Comparison of ENCODE assay signal across 19 cellular contexts in the genomic region with DNA sequence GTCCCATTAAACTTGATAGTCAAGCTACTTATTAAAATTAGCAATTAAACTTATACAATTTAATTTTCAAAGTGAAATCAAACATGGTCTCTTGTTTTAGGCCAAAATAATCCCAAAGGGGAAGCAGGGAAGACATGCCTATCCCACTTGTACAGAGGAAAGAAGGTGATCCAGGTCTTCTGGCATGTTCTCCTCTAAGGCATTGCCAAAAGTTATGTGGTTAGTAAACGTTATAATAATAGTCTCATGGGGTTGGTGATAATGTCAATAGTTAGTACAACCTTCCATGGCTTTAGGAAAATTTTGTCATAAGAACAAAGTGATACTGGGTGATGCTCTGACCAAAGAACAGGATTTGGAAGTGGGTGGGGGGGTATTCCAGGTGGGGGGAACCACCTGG. TPM values are rescaled to one million over a fixed set of nuclear protein-coding genes. Genes with fewer than 3 reads are reported as not detected.
DNase-seq lines count a peak whose midpoint lies in the region; ATAC-seq and TF ChIP-seq lines count a peak whose summit lies in the region.
"Had no signal": no experiment of that assay in that cellular context is flagged by ENCODE, and none has a peak within 500 bp of the region (broad histone marks: within the 10 kb centered on the region; RNA-seq: fewer than 3 reads in every experiment).

No MANE protein-coding gene starts in this region.

- H3K36me3 Mint-ChIP-seq in MCF 10A (ENCODE audit: insufficient read depth, unreplicated experiment) (no peaks in the 10 kb centered on the region), endodermal cell (ENCODE audit: low read depth) (peaks cover 25% of the 10 kb centered on the region)
- H3K36me3 Mint-ChIP-seq in activated CD8-positive, alpha-beta T cell treated with anti-CD3 and anti-CD28 coated beads, Interleukin-2, amount 10 ng/mL, durations not matched to agents 7 days and 5 days (ENCODE audit: low read depth): no peaks in the 10 kb centered on the region
- H3K36me3 Mint-ChIP-seq: stimulated activated effector memory CD8-positive, alpha-beta T cell treated with anti-CD3 and anti-CD28 coated beads, Interleukin-12 subunit alpha, Interleukin-12 subunit beta, amount 100 ng/mL, for 72 hours; T-cell had no signal

- CTCF ChIA-PET in MCF 10A (lab: Yijun Ruan, JAX): no interaction called here
- CTCF ChIA-PET in activated CD8-positive, alpha-beta T cell treated with anti-CD3 and anti-CD28 coated beads, Interleukin-2, amount 10 ng/mL, durations not matched to agents 7 days and 5 days (lab: Charles Lee): no interaction called here

- no peak for TF ChIP-seq CTCF in breast epithelium (IDR thresholded peaks at IDR 0.05)
- no peak for TF ChIP-seq CTCF in MCF 10A (IDR thresholded peaks at IDR 0.05; ENCODE audit: unreplicated experiment)
- TF ChIP-seq CTCF in endodermal cell (conservative IDR thresholded peaks at IDR 0.05): no peak
- no peak for TF ChIP-seq CTCF in uterus (IDR thresholded peaks at IDR 0.05)

- H3K4me3 ChIP-seq in breast epithelium: peak overlapping the region in 2 of 3 donors; percentile 1 to 50
- H3K4me3 ChIP-seq in endodermal cell (ENCODE audit: low read length): peak overlapping the region; percentile 46
- H3K4me3 ChIP-seq in muscle layer of duodenum (ENCODE audit: low read depth in 1 of 2, low read length in 2 of 2): peak overlapping the region; percentile 9 to 14
- H3K4me3 ChIP-seq in uterus: no peak overlapping the region
- H3K4me3 ChIP-seq: GM23338, tibial nerve had no signal

- H3K27me3 ChIP-seq in breast epithelium (no peaks in the 10 kb centered on the region), endodermal cell (ENCODE audit: control insufficient read depth, insufficient read depth, low read length, poor library complexity, severe bottlenecking) (no peaks in the 10 kb centered on the region), muscle layer of duodenum (ENCODE audit: low read depth, low read length) (no peaks in the 10 kb centered on the region), uterus (no peaks in the 10 kb centered on the region)

- POLR2A ChIA-PET in MCF 10A (lab: Yijun Ruan, JAX): no interaction called here
- POLR2A ChIA-PET in activated CD8-positive, alpha-beta T cell treated with anti-CD3 and anti-CD28 coated beads, Interleukin-2, amount 10 ng/mL, durations not matched to agents 7 days and 5 days (lab: Charles Lee): no interaction called here

- DNase-seq in breast epithelium (ENCODE audit: low spot score in 2 of 2): no peak
- DNase-seq in MCF 10A (ENCODE audit: unreplicated experiment): no peak
- DNase-seq in endodermal cell: no peak
- DNase-seq in uterus: no peak
- no peak for DNase-seq in NCI-H187 treated with DMSO at 0.1 percent for 48 hours (lab: John Stamatoyannopoulos, UW)
- DNase-seq in stimulated activated naive CD8-positive, alpha-beta T cell treated with anti-CD3 and anti-CD28 coated beads, Interleukin-15, amount 100 ng/mL, for 72 hours: no peak
- no peak for DNase-seq in activated CD8-positive, alpha-beta T cell treated with anti-CD3 and anti-CD28 coated beads, Interleukin-2, amount 10 ng/mL, durations not matched to agents 7 days and 5 days
- DNase-seq: 8988T; activated CD4-positive, alpha-beta T cell treated with anti-CD3 and anti-CD28 coated beads, Interleukin-2, amount 50 U/mL, for 4 hours; cerebellar nuclear complex; effector memory CD4-positive, alpha-beta T cell; hippocampal formation; islet precursor cell; T-cell had no signal

- H3K9me3 ChIP-seq in breast epithelium (no peaks in the 10 kb centered on the region), endodermal cell (ENCODE audit: control insufficient read depth, low read length) (no peaks in the 10 kb centered on the region), muscle layer of duodenum (ENCODE audit: control insufficient read depth in 1 of 2, low read length in 2 of 2) (no peaks in the 10 kb centered on the region), uterus (no peaks in the 10 kb centered on the region)
- H3K9me3 ChIP-seq: tibial nerve had no signal

- H3K9me3 Mint-ChIP-seq in MCF 10A (ENCODE audit: unreplicated experiment): no peaks in the 10 kb centered on the region
- no peaks in the 10 kb centered on the region for H3K9me3 Mint-ChIP-seq in endodermal cell
- H3K9me3 Mint-ChIP-seq in stimulated activated naive CD8-positive, alpha-beta T cell treated with anti-CD3 and anti-CD28 coated beads, Interleukin-15, amount 100 ng/mL, for 72 hours: no peaks in the 10 kb centered on the region
- no peaks in the 10 kb centered on the region for H3K9me3 Mint-ChIP-seq in activated CD8-positive, alpha-beta T cell treated with anti-CD3 and anti-CD28 coated beads, Interleukin-2, amount 10 ng/mL, durations not matched to agents 7 days and 5 days (ENCODE audit: insufficient read depth)
- H3K9me3 Mint-ChIP-seq: GM23338; stimulated activated effector memory CD8-positive, alpha-beta T cell treated with anti-CD3 and anti-CD28 coated beads, Interleukin-12 subunit alpha, Interleukin-12 subunit beta, amount 100 ng/mL, for 72 hours; T-cell had no signal

- H3K4me3 Mint-ChIP-seq in MCF 10A (ENCODE audit: unreplicated experiment): no peak overlapping the region
- no peak overlapping the region for H3K4me3 Mint-ChIP-seq in endodermal cell
- no peak overlapping the region for H3K4me3 Mint-ChIP-seq in stimulated activated naive CD8-positive, alpha-beta T cell treated with anti-CD3 and anti-CD28 coated beads, Interleukin-15, amount 100 ng/mL, for 72 hours
- no peak overlapping the region for H3K4me3 Mint-ChIP-seq in activated CD8-positive, alpha-beta T cell treated with anti-CD3 and anti-CD28 coated beads, Interleukin-2, amount 10 ng/mL, durations not matched to agents 7 days and 5 days
- H3K4me3 Mint-ChIP-seq: GM23338; stimulated activated effector memory CD8-positive, alpha-beta T cell treated with anti-CD3 and anti-CD28 coated beads, Interleukin-12 subunit alpha, Interleukin-12 subunit beta, amount 100 ng/mL, for 72 hours; T-cell had no signal

- H3K27ac ChIP-seq in breast epithelium (peak overlapping the region; percentile 41 to 77), endodermal cell (ENCODE audit: low read depth, low read length) (no peak overlapping the region), muscle layer of duodenum (ENCODE audit: low read length) (peak overlapping the region; percentile 65), uterus (peak overlapping the region; percentile 80 to 89)
- H3K27ac ChIP-seq: tibial nerve had no signal

- no TSS peak for BruUV-seq in MCF 10A (replicated peaks; lab: Mats Ljungman, UMichigan)

- no peak overlapping the region for H3K9ac ChIP-seq in endodermal cell (ENCODE audit: extremely low read depth, low read length, poor library complexity, severe bottlenecking)

- peaks cover 18% of the 10 kb centered on the region for H3K27me3 Mint-ChIP-seq in MCF 10A (ENCODE audit: insufficient read depth, unreplicated experiment)
- no peaks in the 10 kb centered on the region for H3K27me3 Mint-ChIP-seq in endodermal cell (ENCODE audit: insufficient read depth)
- peaks cover 27% of the 10 kb centered on the region for H3K27me3 Mint-ChIP-seq in stimulated activated naive CD8-positive, alpha-beta T cell treated with anti-CD3 and anti-CD28 coated beads, Interleukin-15, amount 100 ng/mL, for 72 hours
- H3K27me3 Mint-ChIP-seq in activated CD8-positive, alpha-beta T cell treated with anti-CD3 and anti-CD28 coated beads, Interleukin-2, amount 10 ng/mL, durations not matched to agents 7 days and 5 days (ENCODE audit: low read depth): peaks cover 37% of the 10 kb centered on the region

- 80 to 85% methylated on average over 1 of the region's 1 CpG for WGBS in endodermal cell (ENCODE audit: insufficient coverage in 1 of 2, insufficient read length in 1 of 2), 2 experiments

- H3K27ac Mint-ChIP-seq in MCF 10A (ENCODE audit: low read depth, unreplicated experiment) (no peak overlapping the region), endodermal cell (no peak overlapping the region)
- no peak overlapping the region for H3K27ac Mint-ChIP-seq in stimulated activated naive CD8-positive, alpha-beta T cell treated with anti-CD3 and anti-CD28 coated beads, Interleukin-15, amount 100 ng/mL, for 72 hours
- no peak overlapping the region for H3K27ac Mint-ChIP-seq in activated CD8-positive, alpha-beta T cell treated with anti-CD3 and anti-CD28 coated beads, Interleukin-2, amount 10 ng/mL, durations not matched to agents 7 days and 5 days
- H3K27ac Mint-ChIP-seq: GM23338; stimulated activated effector memory CD8-positive, alpha-beta T cell treated with anti-CD3 and anti-CD28 coated beads, Interleukin-12 subunit alpha, Interleukin-12 subunit beta, amount 100 ng/mL, for 72 hours; T-cell had no signal

- peaks cover 5 to 6% of the 10 kb centered on the region in 2 donors for H3K4me1 ChIP-seq in breast epithelium
- H3K4me1 ChIP-seq in endodermal cell (ENCODE audit: control insufficient read depth, insufficient read depth, low read length): peaks cover 47% of the 10 kb centered on the region
- peaks cover 17 to 60% of the 10 kb centered on the region in 2 donors for H3K4me1 ChIP-seq in muscle layer of duodenum (ENCODE audit: control insufficient read depth in 1 of 2, insufficient read depth in 2 of 2, low read length in 2 of 2)
- H3K4me1 ChIP-seq in uterus: peaks cover 23 to 42% of the 10 kb centered on the region in 2 donors

- intact Hi-C loops in breast epithelium (cut with DNase I; ENCODE audit: low total_unique reads): no loop called here
- intact Hi-C loops in MCF 10A (cut with micrococcal nuclease): no loop called here
- intact Hi-C loops in uterus (cut with DNase I; ENCODE audit: low total_unique reads): loop anchor here (10.0 kb wide), 1 partner anchor 48 kb away; no protein-coding TSS in a partner anchor

- ATAC-seq in stimulated activated naive CD8-positive, alpha-beta T cell treated with anti-CD3 and anti-CD28 coated beads, Interleukin-15, amount 100 ng/mL, for 72 hours: no peak
- ATAC-seq in activated CD8-positive, alpha-beta T cell treated with anti-CD3 and anti-CD28 coated beads, Interleukin-2, amount 10 ng/mL, durations not matched to agents 7 days and 5 days: no peak
- ATAC-seq: stimulated activated effector memory CD8-positive, alpha-beta T cell treated with anti-CD3 and anti-CD28 coated beads, Interleukin-12 subunit alpha, Interleukin-12 subunit beta, amount 100 ng/mL, for 72 hours; T-cell had no signal

- no peaks in the 10 kb centered on the region for H3K36me3 ChIP-seq in breast epithelium
- H3K36me3 ChIP-seq in endodermal cell (ENCODE audit: control insufficient read depth, insufficient read depth, low read length): peaks cover 55% of the 10 kb centered on the region
- H3K36me3 ChIP-seq in muscle layer of duodenum (ENCODE audit: control insufficient read depth in 1 of 2, insufficient read depth in 2 of 2, low read length in 2 of 2): no peaks in the 10 kb centered on the region
- H3K36me3 ChIP-seq in uterus: no peaks in the 10 kb centered on the region
- H3K36me3 ChIP-seq: tibial nerve had no signal

- TF ChIP-seq POLR2A in breast epithelium (IDR thresholded peaks at IDR 0.05) (no peak), uterus (IDR thresholded peaks at IDR 0.05) (no peak)

- H3K4me1 Mint-ChIP-seq in MCF 10A (ENCODE audit: insufficient read depth, unreplicated experiment) (no peaks in the 10 kb centered on the region), endodermal cell (peaks cover 80% of the 10 kb centered on the region)
- H3K4me1 Mint-ChIP-seq in stimulated activated naive CD8-positive, alpha-beta T cell treated with anti-CD3 and anti-CD28 coated beads, Interleukin-15, amount 100 ng/mL, for 72 hours: no peaks in the 10 kb centered on the region
- H3K4me1 Mint-ChIP-seq in activated CD8-positive, alpha-beta T cell treated with anti-CD3 and anti-CD28 coated beads, Interleukin-2, amount 10 ng/mL, durations not matched to agents 7 days and 5 days (ENCODE audit: low read depth): no peaks in the 10 kb centered on the region
- H3K4me1 Mint-ChIP-seq: T-cell had no signal

RNA-seq across cellular contexts. Expression of a gene that starts 52.8 kb away (rescaled TPM):
- total RNA-seq in breast epithelium (10 to 100 TPM in 2 of 3 donors, 1 to 10 TPM in 1; 2.1 to 25.6 (median 10.2) TPM), MCF 10A (2022) (0.10 and 0.84 TPM in 2 replicates), endodermal cell (100 to 1,000 TPM; 104 to 160 TPM), uterus (10 to 100 TPM; 35.6 to 67.6 (median 50.6) TPM)
- polyA plus RNA-seq in endodermal cell (2013, experiment 1 of 2): 39.8 TPM
- polyA plus RNA-seq in endodermal cell (2013, experiment 2 of 2): 40.9 TPM
- under 1 TPM; 0.05 TPM for total RNA-seq in activated CD8-positive, alpha-beta T cell treated with anti-CD3 and anti-CD28 coated beads, Interleukin-2, amount 10 ng/mL, durations not matched to agents 7 days and 5 days
- total RNA-seq: LHCN-M2 had no signal

Comparison
In these comparisons a context has a peak if more than half of its experiments do, and no peak if none do; other contexts are left out.
1. H3K4me3 ChIP-seq: peak in breast epithelium (2 of 3), endodermal cell (single experiment) and muscle layer of duodenum (2 of 2); none in uterus (0 of 2).